8 cellular contexts compared by ENCODE assay signal in genomic region chr3:8110966-8111798, GRCh38.
A peak's percentile ranks its signal among the peaks of the same experiment; 100 is the strongest.
DNase-seq lines count a peak whose midpoint lies in the region; ATAC-seq, FAIRE-seq and TF ChIP-seq lines count a peak whose summit lies in the region.

No MANE protein-coding gene starts in this region.

- ATAC-seq in GM19025 (IDR thresholded peaks at IDR 0.05; ENCODE audit: low read depth, unreplicated experiment): peak; percentile 97
- ATAC-seq in HG03135 (IDR thresholded peaks at IDR 0.05; ENCODE audit: unreplicated experiment): peak; percentile 96

- no peaks in the 10 kb centered on the region for H3K9me3 Mint-ChIP-seq in activated CD4-positive, alpha-beta memory T cell treated with anti-CD3 and anti-CD28 coated beads for 36 hours
- H3K9me3 Mint-ChIP-seq in mesothelial cell of epicardium: no peaks in the 10 kb centered on the region

- no peak for TF ChIP-seq EP300 in H1 (IDR thresholded peaks at IDR 0.05; ENCODE audit: borderline replicate concordance in 1 of 2, low read depth in 2 of 2, low read length in 2 of 2)

- H4K5ac ChIP-seq in H1 (ENCODE audit: insufficient read length, low read depth, low read length): no peak overlapping the region

- no peak overlapping the region for H3K23ac ChIP-seq in H1 (ENCODE audit: insufficient read length)

- TF ChIP-seq POLR2A in H1 (IDR thresholded peaks at IDR 0.05; ENCODE audit: control extremely low read depth in 1 of 2, low read depth in 2 of 2, low read length in 2 of 2): no peak

- H2BK120ac ChIP-seq in H1 (replicated peaks; ENCODE audit: low read depth, low read length): no peak overlapping the region

- H3K27ac ChIP-seq in H1 (ENCODE audit: low read depth, low read length): no peak overlapping the region

- H3K18ac ChIP-seq in H1 (ENCODE audit: extremely low read depth, low read length): no peak overlapping the region

- no peaks in the 10 kb centered on the region for H3K27me3 Mint-ChIP-seq in activated CD4-positive, alpha-beta memory T cell treated with anti-CD3 and anti-CD28 coated beads for 36 hours
- peaks cover 10% of the 10 kb centered on the region for H3K27me3 Mint-ChIP-seq in mesothelial cell of epicardium (ENCODE audit: low read depth)

- H3K4me1 Mint-ChIP-seq in activated CD4-positive, alpha-beta memory T cell treated with anti-CD3 and anti-CD28 coated beads for 36 hours (ENCODE audit: low read depth): no peaks in the 10 kb centered on the region
- peaks cover 1% of the 10 kb centered on the region for H3K4me1 Mint-ChIP-seq in mesothelial cell of epicardium

- H4K91ac ChIP-seq in H1 (replicated peaks; ENCODE audit: insufficient read length, low read length): no peak overlapping the region

- TF ChIP-seq RAD21 in H1 (IDR thresholded peaks at IDR 0.05 in 1 of 2, conservative IDR thresholded peaks at IDR 0.05 in 1 of 2; ENCODE audit: low read depth in 2 of 2, low read length in 2 of 2): peak; percentile 97 to 98

- DNase-seq in C1 segment of cervical spinal cord (lab: John Stamatoyannopoulos, UW): peak in 13 of 14 donors; percentile 3 to 72 (median 53)
- DNase-seq in NCI-H524 (lab: John Stamatoyannopoulos, UW): peak; percentile 41 to 77
- DNase-seq in activated CD4-positive, alpha-beta memory T cell treated with anti-CD3 and anti-CD28 coated beads for 36 hours: peak; percentile 65
- DNase-seq in H1 (ENCODE audit: low read depth in 1 of 2, low spot score in 2 of 2): peak; percentile 34 to 86
- DNase-seq in mesothelial cell of epicardium (ENCODE audit: low spot score in 2 of 2, unreplicated experiment in 2 of 2): peak in 1 of 2 experiments; percentile 72
- DNase-seq in stimulated activated CD8-positive, alpha-beta memory T cell treated with anti-CD3 and anti-CD28 coated beads, Interleukin-4, amount 100 ng/mL, for 48 hours: peak; percentile 74

- no peak overlapping the region for H3K4ac ChIP-seq in H1 (replicated peaks; ENCODE audit: insufficient read length, low read depth, low read length)

- H2AFZ ChIP-seq in H1 (ENCODE audit: low read length): peak overlapping the region; percentile 97

- no peaks in the 10 kb centered on the region for H3K79me1 ChIP-seq in H1 (ENCODE audit: low read depth, low read length)

- WGBS in H1 (ENCODE audit: extremely low coverage in 1 of 2, insufficient coverage in 1 of 2, insufficient read length in 1 of 2, insufficient replicate concordance in 2 of 2, low coverage in 1 of 2, low lambda C conversion rate in 2 of 2, missing lambda C conversion rate in 1 of 2), 2 experiments: 54% methylated on average over 14 of the region's 14 CpGs; no CpG with 5 or more reads in 1 of the 2 experiments

- H3K27ac Mint-ChIP-seq in activated CD4-positive, alpha-beta memory T cell treated with anti-CD3 and anti-CD28 coated beads for 36 hours: no peak overlapping the region
- no peak overlapping the region for H3K27ac Mint-ChIP-seq in mesothelial cell of epicardium

- CTCF ChIA-PET in activated CD4-positive, alpha-beta memory T cell treated with anti-CD3 and anti-CD28 coated beads for 36 hours (lab: Charles Lee): interaction anchor here (1.1 to 1.5 kb wide), 5 partner anchors 15 to 824 kb away, joined by 4 to 8 read pairs (median 5); no protein-coding TSS in a partner anchor
- CTCF ChIA-PET in H1 (lab: Charles Lee; ENCODE audit: partially characterized antibody): interaction anchor here (0.6 to 5.2 kb wide), 28 partner anchors 10 to 1115 kb away, joined by 3 to 22 read pairs (median 4); no protein-coding TSS in a partner anchor

- H3K9me3 ChIP-seq in H1 (ENCODE audit: insufficient read depth in 2 of 2, low read depth in 1 of 2, low read length in 1 of 2): no peaks in the 10 kb centered on the region

- H3K23me2 ChIP-seq in H1 (ENCODE audit: low read depth, low read length): no peaks in the 10 kb centered on the region

- H2BK5ac ChIP-seq in H1 (ENCODE audit: low read depth, low read length): no peak overlapping the region; the same call in 1 of the 2 replicates

- H3K27me3 ChIP-seq in H1 (replicated peaks in 1 of 4; ENCODE audit: control insufficient read depth in 3 of 4, extremely low read depth in 1 of 4, insufficient read depth in 3 of 4, low read length in 3 of 4): no peaks in the 10 kb centered on the region

- peak; percentile 42 to 88 (median 87) for TF ChIP-seq CTCF in H1 (IDR thresholded peaks at IDR 0.05; ENCODE audit: control extremely low read depth in 1 of 3, insufficient read depth in 1 of 3, low read depth in 1 of 3, low read length in 3 of 3)
- TF ChIP-seq CTCF in mesothelial cell of epicardium (IDR thresholded peaks at IDR 0.05; ENCODE audit: unreplicated experiment): peak; percentile 77

- H3K79me2 ChIP-seq in H1 (ENCODE audit: control insufficient read depth in 1 of 2, insufficient read depth in 2 of 2, low read length in 2 of 2): no peaks in the 10 kb centered on the region

- no peaks in the 10 kb centered on the region for H3K36me3 Mint-ChIP-seq in activated CD4-positive, alpha-beta memory T cell treated with anti-CD3 and anti-CD28 coated beads for 36 hours
- H3K36me3 Mint-ChIP-seq in mesothelial cell of epicardium: no peaks in the 10 kb centered on the region

- H2BK15ac ChIP-seq in H1 (ENCODE audit: low read length): no peak overlapping the region

- intact Hi-C loops in activated CD4-positive, alpha-beta memory T cell treated with anti-CD3 and anti-CD28 coated beads for 36 hours (cut with micrococcal nuclease): loop anchor here (5.0 kb wide), 2 partner anchors 306 to 309 kb away; no protein-coding TSS in a partner anchor

- POLR2A ChIA-PET in activated CD4-positive, alpha-beta memory T cell treated with anti-CD3 and anti-CD28 coated beads for 36 hours (lab: Charles Lee): no interaction called here
- POLR2A ChIA-PET in H1 (lab: Charles Lee; ENCODE audit: partially characterized antibody): no interaction called here

- H2AK5ac ChIP-seq in H1 (ENCODE audit: low read depth, low read length): no peak overlapping the region

- no peaks in the 10 kb centered on the region for H4K20me1 ChIP-seq in H1 (replicated peaks in 1 of 2; ENCODE audit: control insufficient read depth in 1 of 2, insufficient read depth in 2 of 2, low read length in 2 of 2)

- H2BK12ac ChIP-seq in H1 (ENCODE audit: low read depth, low read length): peak overlapping the region; percentile 20; the same call in 1 of the 2 replicates

- no peaks in the 10 kb centered on the region for H3K36me3 ChIP-seq in H1 (ENCODE audit: control insufficient read depth in 2 of 4, insufficient read depth in 4 of 4, low read length in 3 of 4)

- H3K4me2 ChIP-seq in H1 (ENCODE audit: insufficient read depth in 1 of 2, low read depth in 2 of 2, low read length in 2 of 2): no peak overlapping the region; a peak in 1 of 4 replicates

- peak; percentile 99 for FAIRE-seq in H1 (lab: Jason Lieb, UNC)

- no peak overlapping the region for H3K4me3 ChIP-seq in H1 (ENCODE audit: extremely low read depth in 1 of 4, insufficient read depth in 2 of 4, low read depth in 3 of 4, low read length in 4 of 4)

- no peak overlapping the region for H3K14ac ChIP-seq in H1 (ENCODE audit: insufficient read length)

- H3K56ac ChIP-seq in H1 (replicated peaks; ENCODE audit: insufficient read length, low read depth, low read length): no peak overlapping the region

- peaks cover 0 to 21% (median 8%) of the 10 kb centered on the region in 4 experiments; a peak in 5 of 7 replicates for H3K4me1 ChIP-seq in H1 (replicated peaks in 1 of 4; ENCODE audit: control insufficient read depth in 3 of 4, insufficient read depth in 4 of 4, low read length in 3 of 4)

- no peak overlapping the region for H3K9ac ChIP-seq in H1 (replicated peaks in 1 of 4; ENCODE audit: extremely low read depth in 1 of 4, low read depth in 3 of 4, low read length in 3 of 4)

- no peak overlapping the region for H3K4me3 Mint-ChIP-seq in activated CD4-positive, alpha-beta memory T cell treated with anti-CD3 and anti-CD28 coated beads for 36 hours
- peak overlapping the region; percentile 59 for H3K4me3 Mint-ChIP-seq in mesothelial cell of epicardium

- no peak overlapping the region for H4K8ac ChIP-seq in H1 (ENCODE audit: extremely low read depth, insufficient read depth, low read length)

- H2BK20ac ChIP-seq in H1 (ENCODE audit: low read length): no peak overlapping the region

TF ChIP-seq in H1, 55 proteins besides CTCF, POLR2A, EP300 and RAD21:
- TF ChIP-seq ATF2 (IDR thresholded peaks at IDR 0.05; ENCODE audit: low read length) (peak; percentile 53; the same call in 1 of the 2 replicates), JUND (IDR thresholded peaks at IDR 0.05; ENCODE audit: low read length) (no peak)
